Comparison of ENCODE assay signal across 8 cellular contexts in the genomic region with DNA sequence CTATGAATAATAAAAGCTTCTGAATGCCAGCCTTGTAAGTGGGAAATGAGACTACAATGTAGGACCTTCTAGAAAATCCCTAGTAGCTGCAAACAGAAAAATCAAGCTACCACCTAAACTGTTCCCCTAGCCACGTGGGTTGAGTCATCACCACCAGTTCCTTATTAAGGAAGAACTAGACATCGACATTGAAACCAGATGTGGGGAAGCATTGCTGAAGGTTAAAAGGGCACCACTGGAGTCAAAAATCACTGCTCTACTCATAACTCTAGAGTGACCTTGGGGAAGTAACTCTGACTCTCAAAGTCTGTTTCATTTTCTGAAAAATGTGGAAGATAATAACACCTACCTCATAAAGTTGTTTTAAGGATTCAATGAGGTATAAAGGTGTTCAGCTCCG. TPM values are rescaled to one million over a fixed set of nuclear protein-coding genes. Genes with fewer than 3 reads are reported as not detected.
DNase-seq lines count a peak whose midpoint lies in the region; ATAC-seq, FAIRE-seq and TF ChIP-seq lines count a peak whose summit lies in the region.

No MANE protein-coding gene starts in this region.

- H3K4me1 ChIP-seq in ACC112 (ENCODE audit: control insufficient read depth, insufficient read depth, low read length, unreplicated experiment) (peaks cover 35% of the 10 kb centered on the region), GM12878 (ENCODE audit: control insufficient read depth, insufficient read depth, low read length) (peaks cover 3% of the 10 kb centered on the region; the same call in 1 of the 2 replicates), osteoblast (ENCODE audit: insufficient read depth, low read length) (peaks cover 11% of the 10 kb centered on the region)

- 22% methylated on average over 3 of the region's 3 CpGs for WGBS in GM12878 (ENCODE audit: insufficient coverage, insufficient replicate concordance, low lambda C conversion rate, missing lambda C conversion rate)

- in situ Hi-C loops in GM12878 (cut with MboI): no loop called here

- BruUV-seq in GM12878 (replicated peaks; lab: Mats Ljungman, UMichigan): no TSS peak

- TF ChIP-seq POLR2A in GM12878 (IDR thresholded peaks at IDR 0.05; ENCODE audit: low read depth, low read length): no peak

- RAD21 ChIA-PET in GM12878 (lab: Charles Lee; ENCODE audit: unreplicated experiment): interaction anchor here (0.8 to 1.0 kb wide), 2 partner anchors 9 to 57 kb away, joined by 3 to 4 read pairs; no protein-coding TSS in a partner anchor

- POLR2A ChIA-PET in GM12878 (lab: Charles Lee): interaction anchor here (0.7 kb wide), 1 partner anchor 53 kb away, joined by 3 read pairs; a partner anchor contains a TSS

- no peak for TF ChIP-seq CTCF in GM12878 (IDR thresholded peaks at IDR 0.05 in 2 of 3, conservative IDR thresholded peaks at IDR 0.05 in 1 of 3; ENCODE audit: control insufficient read depth in 2 of 3, extremely low read depth in 1 of 3, insufficient read depth in 1 of 3, low read depth in 3 of 3, low read length in 3 of 3)
- no peak for TF ChIP-seq CTCF in osteoblast (IDR thresholded peaks at IDR 0.05; ENCODE audit: extremely low read depth, low read depth, low read length)

- H4K20me1 ChIP-seq in GM12878 (ENCODE audit: control insufficient read depth, insufficient read depth) (no peaks in the 10 kb centered on the region), osteoblast (ENCODE audit: insufficient read depth, low read length) (no peaks in the 10 kb centered on the region)

- H3K27me3 ChIP-seq in ACC112 (ENCODE audit: insufficient read depth, low read length) (no peaks in the 10 kb centered on the region), GM12878 (replicated peaks in 1 of 2; ENCODE audit: control insufficient read depth in 2 of 2, insufficient read depth in 2 of 2, low read length in 1 of 2) (no peaks in the 10 kb centered on the region), osteoblast (ENCODE audit: insufficient read depth, low read length) (no peaks in the 10 kb centered on the region)

- DNase-seq in GM12878 (ENCODE audit: low read depth, low spot score) (peak; percentile 42), NK-92 (lab: John Stamatoyannopoulos, UW; ENCODE audit: unreplicated experiment) (no peak), osteoblast (ENCODE audit: insufficient read length, low spot score, missing footprints) (no peak), NCI-H446 (lab: John Stamatoyannopoulos, UW) (no peak), NCI-H2029 treated with DMSO at 0.1 percent for 48 hours (lab: John Stamatoyannopoulos, UW) (no peak)

- H3K4me3 ChIP-seq in ACC112 (ENCODE audit: low read depth, low read length): no peak overlapping the region
- no peak overlapping the region for H3K4me3 ChIP-seq in GM12878
- H3K4me3 ChIP-seq in osteoblast (ENCODE audit: insufficient read depth, low read length): no peak overlapping the region

- H3K4me2 ChIP-seq in GM12878 (ENCODE audit: control insufficient read depth, insufficient read depth) (no peak overlapping the region), osteoblast (ENCODE audit: insufficient read depth, low read length) (no peak overlapping the region)

- FAIRE-seq in GM12878 (lab: Jason Lieb, UNC): no peak

- H3K27ac ChIP-seq in ACC112 (ENCODE audit: low read depth, low read length) (no peak overlapping the region), GM12878 (ENCODE audit: control insufficient read depth, insufficient read depth) (no peak overlapping the region), osteoblast (ENCODE audit: low read depth, low read length) (no peak overlapping the region)

- SMC1A ChIA-PET in GM12878 (lab: Charles Lee; ENCODE audit: uncharacterized antibody, unreplicated experiment): interaction anchor here (0.6 to 1.6 kb wide), 4 partner anchors 10 to 308 kb away, joined by 3 to 6 read pairs (median 4); no protein-coding TSS in a partner anchor

- H3K9me3 ChIP-seq in GM12878 (replicated peaks; ENCODE audit: control insufficient read depth, insufficient read depth, low read length) (no peaks in the 10 kb centered on the region), osteoblast (ENCODE audit: low read depth, low read length) (no peaks in the 10 kb centered on the region)

- ATAC-seq in GM18873 (IDR thresholded peaks at IDR 0.05; ENCODE audit: low FRiP score, unreplicated experiment) (peak; percentile 89), HG03378 (IDR thresholded peaks at IDR 0.05; ENCODE audit: unreplicated experiment) (peak; percentile 80), GM12878 (peak; percentile 86)

- peak overlapping the region; percentile 16 for H2AFZ ChIP-seq in ACC112 (ENCODE audit: low read length, unreplicated experiment)
- no peak overlapping the region; the same call in 1 of the 2 replicates for H2AFZ ChIP-seq in GM12878 (ENCODE audit: control insufficient read depth, low read depth, low read length)
- H2AFZ ChIP-seq in osteoblast (ENCODE audit: low read length): no peak overlapping the region

- no peak overlapping the region for H3K9ac ChIP-seq in GM12878 (ENCODE audit: control insufficient read depth, insufficient read depth, low read length)

- TF ChIP-seq RAD21 in GM12878 (IDR thresholded peaks at IDR 0.05; ENCODE audit: insufficient read depth, low read depth, low read length): no peak

- intact Hi-C loops in GM12878 (cut with micrococcal nuclease; ENCODE audit: unreplicated experiment): no loop called here

- no peaks in the 10 kb centered on the region for H3K79me2 ChIP-seq in ACC112 (ENCODE audit: control insufficient read depth, insufficient read depth, low read length, unreplicated experiment)
- no peaks in the 10 kb centered on the region for H3K79me2 ChIP-seq in GM12878 (ENCODE audit: control insufficient read depth, insufficient read depth, low read length)
- no peaks in the 10 kb centered on the region for H3K79me2 ChIP-seq in osteoblast (ENCODE audit: insufficient read depth, low read length)

- TF ChIP-seq EP300 in GM12878 (IDR thresholded peaks at IDR 0.05; ENCODE audit: borderline replicate concordance in 1 of 2, control insufficient read depth in 1 of 2, low read depth in 2 of 2, low read length in 2 of 2): no peak

- no peaks in the 10 kb centered on the region for H3K36me3 ChIP-seq in ACC112 (ENCODE audit: insufficient read depth, low read length)
- H3K36me3 ChIP-seq in GM12878 (ENCODE audit: control insufficient read depth in 2 of 2, insufficient read depth in 2 of 2, low read length in 1 of 2): no peaks in the 10 kb centered on the region
- no peaks in the 10 kb centered on the region for H3K36me3 ChIP-seq in osteoblast (ENCODE audit: insufficient read depth, low read length)

- CTCF ChIA-PET in GM12878 (lab: Yijun Ruan, JAX): interaction anchor here (0.9 to 1.8 kb wide), 4 partner anchors 10 to 35 kb away, joined by 3 to 5 read pairs (median 4); a partner anchor contains a TSS

RNA-seq across cellular contexts. Expression of a gene that starts 9.4 kb away (rescaled TPM):
- 24.5 and 25.7 TPM in 2 replicates for total RNA-seq in GM12878 (2013; cell fraction: nucleolus; rRNA removed)
- total RNA-seq in GM12878 (2014; rRNA removed) (48.9 and 51.9 TPM in 2 replicates), GM12878 (2014; rRNA removed; fragmentation: Illumina TruSeq; extraction: Trizol) (56.9 and 60.8 TPM in 2 replicates), GM12878 (2021) (64.5 and 66.0 TPM in 2 replicates), osteoblast (153 and 220 TPM in 2 replicates)
- polyA plus RNA-seq in GM12878 (2011; ENCODE audit: low read depth): 14.5 TPM
- polyA plus RNA-seq in GM12878 (2011; rRNA removed) (202 and 230 TPM in 2 replicates), GM12878 (2014; fragmentation: Illumina TruSeq; extraction: Trizol) (97.0 and 109 TPM in 2 replicates), GM12878 (2014; fragmentation: Nextera tagmentation; extraction: Ambion mirVana) (100 to 1,000 TPM; 206 to 274 TPM), GM12878 (2014; rRNA removed) (73.1 and 86.2 TPM in 2 replicates), GM12878 (2016; fragmentation: Nextera tagmentation; extraction: Ambion mirVana) (100 to 1,000 TPM; 110 to 112 TPM)
- polyA plus RNA-seq in GM12878 (2011; cell fraction: cytosol; rRNA removed): 124 and 261 TPM in 2 replicates
- 24.5 and 41.0 TPM in 2 replicates for polyA plus RNA-seq in GM12878 (2011; cell fraction: nucleus; rRNA removed)
- polyA plus RNA-seq in GM12878 (2012): 67.9 and 102 TPM in 2 replicates
- polyA minus RNA-seq in GM12878 (2011; rRNA and poly(A)+ RNA removed): 145 and 152 TPM in 2 replicates
- 62.3 and 73.7 TPM in 2 replicates for polyA minus RNA-seq in GM12878 (2011; cell fraction: cytosol; rRNA and poly(A)+ RNA removed)
- polyA minus RNA-seq in GM12878 (2011; cell fraction: nucleus; rRNA and poly(A)+ RNA removed): 10.0 and 18.3 TPM in 2 replicates

RNA-seq across cellular contexts. Expression of a gene that starts 38.2 kb away (rescaled TPM):
- total RNA-seq in GM12878 (2013; cell fraction: nucleolus; rRNA removed): 92.7 and 93.3 TPM in 2 replicates
- 42.4 and 63.9 TPM in 2 replicates for total RNA-seq in GM12878 (2014; rRNA removed)
- total RNA-seq in GM12878 (2014; rRNA removed; fragmentation: Illumina TruSeq; extraction: Trizol): 58.2 and 59.7 TPM in 2 replicates
- total RNA-seq in GM12878 (2021): 51.3 and 52.5 TPM in 2 replicates
- polyA plus RNA-seq in GM12878 (2011; ENCODE audit: low read depth): 9.1 TPM
- 32.8 and 56.3 TPM in 2 replicates for polyA plus RNA-seq in GM12878 (2011; rRNA removed)
- 6.9 and 8.2 TPM in 2 replicates for polyA plus RNA-seq in GM12878 (2011; cell fraction: cytosol; rRNA removed)
- polyA plus RNA-seq in GM12878 (2011; cell fraction: nucleus; rRNA removed): 14.8 and 15.0 TPM in 2 replicates
- 18.4 and 22.7 TPM in 2 replicates for polyA plus RNA-seq in GM12878 (2012)
- polyA plus RNA-seq in GM12878 (2014; fragmentation: Illumina TruSeq; extraction: Trizol): 50.2 and 69.5 TPM in 2 replicates
- 10 to 100 TPM; 29.8 to 51.9 TPM for polyA plus RNA-seq in GM12878 (2014; fragmentation: Nextera tagmentation; extraction: Ambion mirVana)
- 29.3 and 32.8 TPM in 2 replicates for polyA plus RNA-seq in GM12878 (2014; rRNA removed)
- 10 to 100 TPM; 68.0 to 71.0 TPM for polyA plus RNA-seq in GM12878 (2016; fragmentation: Nextera tagmentation; extraction: Ambion mirVana)
- polyA minus RNA-seq in GM12878 (2011; rRNA and poly(A)+ RNA removed): 21.4 and 23.6 TPM in 2 replicates
- 5.5 and 9.7 TPM in 2 replicates for polyA minus RNA-seq in GM12878 (2011; cell fraction: cytosol; rRNA and poly(A)+ RNA removed)
- polyA minus RNA-seq in GM12878 (2011; cell fraction: nucleus; rRNA and poly(A)+ RNA removed): 22.6 and 26.9 TPM in 2 replicates
- 77.2 and 98.8 TPM in 2 replicates for total RNA-seq in osteoblast

RNA-seq across cellular contexts. Expression of a gene that starts 53.7 kb away (rescaled TPM):
- 5.0 and 6.6 TPM in 2 replicates for total RNA-seq in GM12878 (2013; cell fraction: nucleolus; rRNA removed)
- total RNA-seq in GM12878 (2014; rRNA removed): 71.0 and 86.9 TPM in 2 replicates
- total RNA-seq in GM12878 (2014; rRNA removed; fragmentation: Illumina TruSeq; extraction: Trizol): 99.5 and 99.6 TPM in 2 replicates
- total RNA-seq in GM12878 (2021): 54.9 and 61.8 TPM in 2 replicates
- 37.1 TPM for polyA plus RNA-seq in GM12878 (2011; ENCODE audit: low read depth)
- polyA plus RNA-seq in GM12878 (2011; rRNA removed): 111 and 155 TPM in 2 replicates
- 51.6 and 62.4 TPM in 2 replicates for polyA plus RNA-seq in GM12878 (2011; cell fraction: cytosol; rRNA removed)
- polyA plus RNA-seq in GM12878 (2011; cell fraction: nucleus; rRNA removed): 27.7 and 33.5 TPM in 2 replicates
- 42.5 and 53.2 TPM in 2 replicates for polyA plus RNA-seq in GM12878 (2012)
- 111 and 118 TPM in 2 replicates for polyA plus RNA-seq in GM12878 (2014; fragmentation: Illumina TruSeq; extraction: Trizol)
- polyA plus RNA-seq in GM12878 (2014; fragmentation: Nextera tagmentation; extraction: Ambion mirVana): 100 to 1,000 TPM; 173 to 197 TPM
- polyA plus RNA-seq in GM12878 (2014; rRNA removed): 63.4 and 97.0 TPM in 2 replicates
- polyA plus RNA-seq in GM12878 (2016; fragmentation: Nextera tagmentation; extraction: Ambion mirVana): 100 to 1,000 TPM; 149 to 167 TPM
- 26.8 and 49.6 TPM in 2 replicates for polyA minus RNA-seq in GM12878 (2011; rRNA and poly(A)+ RNA removed)
- polyA minus RNA-seq in GM12878 (2011; cell fraction: cytosol; rRNA and poly(A)+ RNA removed): 15.2 and 18.8 TPM in 2 replicates
- 8.0 and 10.0 TPM in 2 replicates for polyA minus RNA-seq in GM12878 (2011; cell fraction: nucleus; rRNA and poly(A)+ RNA removed)
- 7.6 and 8.5 TPM in 2 replicates for total RNA-seq in osteoblast

RNA-seq across cellular contexts. Expression of a gene that starts 59.2 kb away (rescaled TPM):
- 12.5 and 13.8 TPM in 2 replicates for total RNA-seq in GM12878 (2013; cell fraction: nucleolus; rRNA removed)
- 8.0 and 10.6 TPM in 2 replicates for total RNA-seq in GM12878 (2014; rRNA removed)
- total RNA-seq in GM12878 (2014; rRNA removed; fragmentation: Illumina TruSeq; extraction: Trizol): 9.2 and 10.0 TPM in 2 replicates
- total RNA-seq in GM12878 (2021): 12.2 and 14.1 TPM in 2 replicates
- 11.4 TPM for polyA plus RNA-seq in GM12878 (2011; ENCODE audit: low read depth)
- polyA plus RNA-seq in GM12878 (2011; rRNA removed): 14.8 and 16.9 TPM in 2 replicates
- 4.2 and 4.4 TPM in 2 replicates for polyA plus RNA-seq in GM12878 (2011; cell fraction: cytosol; rRNA removed)
- polyA plus RNA-seq in GM12878 (2011; cell fraction: nucleus; rRNA removed): 5.7 and 6.1 TPM in 2 replicates
- 9.8 and 11.5 TPM in 2 replicates for polyA plus RNA-seq in GM12878 (2012)
- polyA plus RNA-seq in GM12878 (2014; fragmentation: Illumina TruSeq; extraction: Trizol): 8.7 and 14.2 TPM in 2 replicates
- polyA plus RNA-seq in GM12878 (2014; fragmentation: Nextera tagmentation; extraction: Ambion mirVana): 10 to 100 TPM; 32.1 to 47.7 TPM
- polyA plus RNA-seq in GM12878 (2014; rRNA removed): 5.5 and 6.9 TPM in 2 replicates
- polyA plus RNA-seq in GM12878 (2016; fragmentation: Nextera tagmentation; extraction: Ambion mirVana): 10 to 100 TPM; 19.6 to 20.6 TPM
- polyA minus RNA-seq in GM12878 (2011; rRNA and poly(A)+ RNA removed): 5.2 and 5.7 TPM in 2 replicates
- 0.62 and 4.3 TPM in 2 replicates for polyA minus RNA-seq in GM12878 (2011; cell fraction: cytosol; rRNA and poly(A)+ RNA removed)
- polyA minus RNA-seq in GM12878 (2011; cell fraction: nucleus; rRNA and poly(A)+ RNA removed): 3.4 and 5.7 TPM in 2 replicates
- 15.9 and 17.4 TPM in 2 replicates for total RNA-seq in osteoblast
